ENCODE assay signal across 18 cellular contexts in the genomic region with DNA sequence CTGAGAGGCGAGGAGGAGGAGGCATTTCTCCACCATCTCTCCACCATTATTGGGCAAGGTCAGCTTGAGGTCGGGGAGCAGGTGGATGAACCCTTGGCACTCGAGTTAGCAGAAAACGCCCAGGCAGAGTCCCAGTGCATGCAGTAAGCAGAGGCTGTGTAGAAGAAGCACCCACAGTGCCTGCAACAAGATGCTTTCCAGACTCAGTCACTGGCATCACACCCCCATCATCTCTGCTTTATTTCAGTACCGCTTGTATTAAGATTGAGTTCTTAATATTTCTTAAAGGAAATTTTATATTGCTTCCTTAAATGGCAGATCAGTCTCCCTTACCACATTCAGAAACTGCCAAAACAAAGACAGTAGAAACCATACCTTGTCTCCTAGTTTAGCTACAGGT.
DNase-seq lines count a peak whose midpoint lies in the region; ATAC-seq and TF ChIP-seq lines count a peak whose summit lies in the region.
"Had no signal": no experiment of that assay in that cellular context is flagged by ENCODE, and none has a peak within 500 bp of the region (broad histone marks: within the 10 kb centered on the region; RNA-seq: fewer than 3 reads in every experiment).

No MANE protein-coding gene starts in this region.

- H3K4me3 Mint-ChIP-seq in stimulated activated effector memory CD8-positive, alpha-beta T cell treated with anti-CD3 and anti-CD28 coated beads, Interleukin-12 subunit alpha, Interleukin-12 subunit beta, amount 100 ng/mL, for 72 hours = no peak overlapping the region
- H3K4me3 Mint-ChIP-seq in H9 = no peak overlapping the region

- intact Hi-C loops in left ventricle myocardium inferior (cut with micrococcal nuclease) (loop anchor here (10.0 kb wide), 1 partner anchor 50 kb away; no protein-coding TSS in a partner anchor), left ventricle myocardium superior (cut with micrococcal nuclease) (loop anchor here (10.0 kb wide), 1 partner anchor 50 kb away; no protein-coding TSS in a partner anchor)

- H2AFZ ChIP-seq in mesenchymal stem cell (ENCODE audit: low read depth, low read length) (no peak overlapping the region), hepatocyte (no peak overlapping the region), H9 (ENCODE audit: low read length) (no peak overlapping the region)

- H3K79me1 ChIP-seq in mesenchymal stem cell (replicated peaks; ENCODE audit: low read length, poor library complexity, severe bottlenecking) = peaks cover 44% of the 10 kb centered on the region
- H3K79me1 ChIP-seq in H9 (ENCODE audit: insufficient read depth, low read depth, low read length, poor library complexity, severe bottlenecking) = no peaks in the 10 kb centered on the region

- H2AK5ac ChIP-seq in mesenchymal stem cell (ENCODE audit: low read length, severe bottlenecking) = no peak overlapping the region
- H2AK5ac ChIP-seq in H9 (ENCODE audit: insufficient read length, low read length) = no peak overlapping the region

- H3K23ac ChIP-seq in mesenchymal stem cell (ENCODE audit: low read length in 2 of 2) (no peak overlapping the region), H9 (ENCODE audit: insufficient read length, low read depth, low read length) (no peak overlapping the region)

- H3K27me3 Mint-ChIP-seq in H9 (ENCODE audit: low read depth) = no peaks in the 10 kb centered on the region

- peak overlapping the region; percentile 94 for H3K27ac ChIP-seq in left ventricle myocardium inferior (replicated peaks)
- peak overlapping the region; percentile 82 for H3K27ac ChIP-seq in mesenchymal stem cell (ENCODE audit: low read length, poor library complexity, severe bottlenecking)
- H3K27ac ChIP-seq in hepatocyte = no peak overlapping the region
- H3K27ac ChIP-seq in H9 (ENCODE audit: insufficient read length, low read depth, low read length) = no peak overlapping the region
- H3K27ac ChIP-seq: C4-2B had no signal

- peaks cover 13% of the 10 kb centered on the region for H3K36me3 ChIP-seq in left ventricle myocardium inferior
- H3K36me3 ChIP-seq in mesenchymal stem cell (ENCODE audit: control insufficient read depth in 1 of 2, insufficient read depth in 2 of 2, low read depth in 1 of 2, low read length in 2 of 2) = peaks cover 73% of the 10 kb centered on the region in 2 experiments
- no peaks in the 10 kb centered on the region for H3K36me3 ChIP-seq in hepatocyte (replicated peaks; ENCODE audit: insufficient read depth, low read depth)

- H3K27ac Mint-ChIP-seq in stimulated activated effector memory CD8-positive, alpha-beta T cell treated with anti-CD3 and anti-CD28 coated beads, Interleukin-12 subunit alpha, Interleukin-12 subunit beta, amount 100 ng/mL, for 72 hours = peak overlapping the region; percentile 77
- peak overlapping the region in 1 of 3 experiments; percentile 56; a peak in 1 of 7 replicates for H3K27ac Mint-ChIP-seq in H9

- peaks cover 79% of the 10 kb centered on the region for H3K4me1 ChIP-seq in left ventricle myocardium inferior
- H3K4me1 ChIP-seq in mesenchymal stem cell (ENCODE audit: control insufficient read depth, insufficient read depth, low read depth, low read length) = peaks cover 52% of the 10 kb centered on the region
- peaks cover 62% of the 10 kb centered on the region for H3K4me1 ChIP-seq in hepatocyte (ENCODE audit: insufficient read depth)
- H3K4me1 ChIP-seq in H9 (ENCODE audit: insufficient read depth, low read length) = peaks cover 19% of the 10 kb centered on the region; the same call in 1 of the 2 replicates
- H3K4me1 ChIP-seq: A549 had no signal

- H3K14ac ChIP-seq in mesenchymal stem cell (ENCODE audit: low read length in 2 of 2) (peak overlapping the region in 1 of 2 experiments; percentile 85), H9 (ENCODE audit: insufficient read depth, low read length) (no peak overlapping the region; the same call in 1 of the 2 replicates)

- no peak overlapping the region for H3K4me3 ChIP-seq in left ventricle myocardium inferior
- no peak overlapping the region for H3K4me3 ChIP-seq in mesenchymal stem cell (ENCODE audit: insufficient read depth in 1 of 2, low read depth in 1 of 2, low read length in 2 of 2)
- H3K4me3 ChIP-seq in hepatocyte = no peak overlapping the region
- H3K4me3 ChIP-seq: A549 had no signal

- H3T11ph ChIP-seq in H9 (ENCODE audit: low read length) = no peak overlapping the region

- H2BK5ac ChIP-seq in mesenchymal stem cell (ENCODE audit: low read depth, low read length, poor library complexity, severe bottlenecking) (no peak overlapping the region), H9 (ENCODE audit: insufficient read length, low read length) (no peak overlapping the region)

- H3K4me1 Mint-ChIP-seq in stimulated activated effector memory CD8-positive, alpha-beta T cell treated with anti-CD3 and anti-CD28 coated beads, Interleukin-12 subunit alpha, Interleukin-12 subunit beta, amount 100 ng/mL, for 72 hours = peaks cover 5% of the 10 kb centered on the region
- H3K4me1 Mint-ChIP-seq in H9 = peaks cover 50 to 71% of the 10 kb centered on the region in 2 experiments

- DNase-seq in left ventricle myocardium inferior (no peak), left ventricle myocardium superior (no peak), mesenchymal stem cell (no peak), hepatocyte (ENCODE audit: low spot score) (no peak), HuH-7.5 (ENCODE audit: low spot score) (no peak), RPMI8226 (no peak), H9 (no peak)
- no peak for DNase-seq in stimulated activated effector memory CD8-positive, alpha-beta T cell treated with anti-CD3 and anti-CD28 coated beads, Interleukin-12 subunit alpha, Interleukin-12 subunit beta, amount 100 ng/mL, for 72 hours (ENCODE audit: low spot score in 2 of 2)
- DNase-seq: COR-L47, HCEC 1CT, Karpas-422, MM.1S, NCI-H1105, NCI-H187, PC-3 had no signal

- H3K9me3 ChIP-seq in left ventricle myocardium inferior (replicated peaks) (no peaks in the 10 kb centered on the region), mesenchymal stem cell (ENCODE audit: control insufficient read depth, low read length) (no peaks in the 10 kb centered on the region), hepatocyte (ENCODE audit: low read depth) (no peaks in the 10 kb centered on the region), H9 (ENCODE audit: control insufficient read depth, low read depth, low read length) (no peaks in the 10 kb centered on the region)
- H3K9me3 ChIP-seq: A549 had no signal

- H2BK120ac ChIP-seq in mesenchymal stem cell (ENCODE audit: low read depth, low read length) = no peak overlapping the region
- H2BK120ac ChIP-seq in H9 (ENCODE audit: low read depth, low read length, poor library complexity, severe bottlenecking) = no peak overlapping the region

- peak overlapping the region; percentile 1 for H3K9ac ChIP-seq in mesenchymal stem cell (ENCODE audit: low read length)
- H3K9ac ChIP-seq in H9 (ENCODE audit: extremely low read depth, insufficient read length, low read length) = no peak overlapping the region

- H3K9me2 ChIP-seq in hepatocyte (replicated peaks; ENCODE audit: insufficient read depth) = no peaks in the 10 kb centered on the region

- ATAC-seq in left ventricle myocardium superior = no peak
- no peak for ATAC-seq in stimulated activated effector memory CD8-positive, alpha-beta T cell treated with anti-CD3 and anti-CD28 coated beads, Interleukin-12 subunit alpha, Interleukin-12 subunit beta, amount 100 ng/mL, for 72 hours
- ATAC-seq: A549, HepG2, PC-3 had no signal

- H3K56ac ChIP-seq in H9 (ENCODE audit: insufficient read length, low read depth, low read length) = no peak overlapping the region

- peak overlapping the region; percentile 33 to 94 for H2BK12ac ChIP-seq in mesenchymal stem cell (ENCODE audit: low read length in 2 of 2)
- no peak overlapping the region for H2BK12ac ChIP-seq in H9 (ENCODE audit: insufficient read length, low read depth, low read length)

- no peaks in the 10 kb centered on the region for H3K9me3 Mint-ChIP-seq in stimulated activated effector memory CD8-positive, alpha-beta T cell treated with anti-CD3 and anti-CD28 coated beads, Interleukin-12 subunit alpha, Interleukin-12 subunit beta, amount 100 ng/mL, for 72 hours
- H3K9me3 Mint-ChIP-seq in H9 = no peaks in the 10 kb centered on the region; a peak in 1 of 5 replicates

- H4K20me1 ChIP-seq in hepatocyte (ENCODE audit: insufficient read depth, poor library complexity, severe bottlenecking) (peaks cover 22% of the 10 kb centered on the region), H9 (ENCODE audit: control insufficient read depth, insufficient read depth, insufficient read length) (peaks cover 2% of the 10 kb centered on the region)

- peaks cover 7% of the 10 kb centered on the region for H3K36me3 Mint-ChIP-seq in stimulated activated effector memory CD8-positive, alpha-beta T cell treated with anti-CD3 and anti-CD28 coated beads, Interleukin-12 subunit alpha, Interleukin-12 subunit beta, amount 100 ng/mL, for 72 hours
- H3K36me3 Mint-ChIP-seq in H9 (ENCODE audit: insufficient read depth in 1 of 3, low read depth in 3 of 3) = peaks cover 0 to 7% (median 4%) of the 10 kb centered on the region in 3 experiments; a peak in 2 of 7 replicates

- H4K5ac ChIP-seq in H9 (ENCODE audit: insufficient read length, low read depth, low read length) = no peak overlapping the region

- peak overlapping the region; percentile 77 for H4K8ac ChIP-seq in mesenchymal stem cell (ENCODE audit: low read length)
- H4K8ac ChIP-seq in H9 (replicated peaks; ENCODE audit: insufficient read length, low read depth, low read length) = no peak overlapping the region

- no peaks in the 10 kb centered on the region for H3K27me3 ChIP-seq in left ventricle myocardium inferior (ENCODE audit: low read depth)
- no peaks in the 10 kb centered on the region for H3K27me3 ChIP-seq in mesenchymal stem cell (ENCODE audit: control insufficient read depth in 1 of 2, insufficient read depth in 1 of 2, low read length in 2 of 2)
- no peaks in the 10 kb centered on the region for H3K27me3 ChIP-seq in hepatocyte
- H3K27me3 ChIP-seq in H9 (ENCODE audit: insufficient read depth, low read length) = no peaks in the 10 kb centered on the region

- no peak overlapping the region for H3K4me2 ChIP-seq in mesenchymal stem cell (ENCODE audit: low read length, poor library complexity, severe bottlenecking)
- H3K4me2 ChIP-seq in hepatocyte = no peak overlapping the region
- no peak overlapping the region for H3K4me2 ChIP-seq in H9 (ENCODE audit: insufficient read depth, insufficient read length, low read length)
- H3K4me2 ChIP-seq: A549 had no signal

- H2BK20ac ChIP-seq in H9 (ENCODE audit: low read depth, low read length, poor library complexity, severe bottlenecking) = no peak overlapping the region

- 93% methylated on average over 4 of the region's 5 CpGs for WGBS in mesenchymal stem cell
- 82% methylated on average over 5 of the region's 5 CpGs for WGBS in hepatocyte (ENCODE audit: low lambda C conversion rate, missing lambda C conversion rate)
- no CpG with 5 or more reads among the region's 5 CpGs for WGBS in H9 (ENCODE audit: extremely low coverage, insufficient read length, low lambda C conversion rate)

- H3K23me2 ChIP-seq in H9 (ENCODE audit: insufficient read length, low read depth, low read length, poor library complexity, severe bottlenecking) = no peaks in the 10 kb centered on the region

- H2BK15ac ChIP-seq in mesenchymal stem cell (ENCODE audit: low read depth, poor library complexity, severe bottlenecking) = no peak overlapping the region
- H2BK15ac ChIP-seq in H9 (ENCODE audit: low read depth, low read length) = no peak overlapping the region

- H4K91ac ChIP-seq in mesenchymal stem cell (ENCODE audit: low read length) = peak overlapping the region; percentile 89
- H4K91ac ChIP-seq in H9 (ENCODE audit: insufficient read length, low read depth, low read length) = no peak overlapping the region

- H3K18ac ChIP-seq in mesenchymal stem cell (ENCODE audit: low read depth in 1 of 2, low read length in 2 of 2) (peak overlapping the region in 1 of 2 experiments; percentile 99), H9 (ENCODE audit: insufficient read length, low read depth, low read length) (no peak overlapping the region)

- H3K79me2 ChIP-seq in hepatocyte = peaks cover 10% of the 10 kb centered on the region
- no peaks in the 10 kb centered on the region for H3K79me2 ChIP-seq in H9 (ENCODE audit: insufficient read depth, low read length)

- TF ChIP-seq CTCF in left ventricle myocardium inferior (IDR thresholded peaks at IDR 0.05; ENCODE audit: borderline replicate concordance) (no peak), hepatocyte (IDR thresholded peaks at IDR 0.05; ENCODE audit: poor library complexity) (no peak), H9 (conservative IDR thresholded peaks at IDR 0.05) (no peak)

- H3K4ac ChIP-seq in mesenchymal stem cell (ENCODE audit: low read depth in 1 of 2, low read length in 2 of 2) (peak overlapping the region in 1 of 2 experiments; percentile 49), H9 (ENCODE audit: low read depth, low read length) (no peak overlapping the region)

Comparison
In these comparisons a context has a peak if more than half of its experiments do, and no peak if none do; other contexts are left out.
1. H3K27ac ChIP-seq: peak in left ventricle myocardium inferior (single experiment) and mesenchymal stem cell (single experiment); none in hepatocyte (single experiment) and H9 (single experiment).